ENCODE assay signal across 20 cellular contexts in genomic region chr1:63857478-63857877, GRCh38.
"Had no signal": no experiment of that assay in that cellular context is flagged by ENCODE, and none has a peak within 500 bp of the region (broad histone marks: within the 10 kb centered on the region; RNA-seq: fewer than 3 reads in every experiment).

No MANE protein-coding gene starts in this region.

- DNase-seq: effector memory CD4-positive, alpha-beta T cell; glutamatergic neuron; lower lobe of right lung; midbrain; naive B cell; retina; sigmoid colon; small intestine; stimulated activated CD4-positive, alpha-beta T cell treated with anti-CD3 and anti-CD28 coated beads, Interleukin-12 subunit alpha, Interleukin-12 subunit beta, amount 100 ng/mL, for 4 hours; stimulated activated naive CD8-positive, alpha-beta T cell treated with anti-CD3 and anti-CD28 coated beads, Interleukin-15, Interleukin-2, amounts not matched to agents 100 U/mL and 50 U/mL, for 24 hours; upper lobe of right lung had no signal

- H3K4me2 ChIP-seq: hepatocyte had no signal

- H3K4me3 ChIP-seq: gastroesophageal sphincter, hepatocyte, lower lobe of right lung, prostate gland, sigmoid colon, tibial nerve, upper lobe of right lung, vagina had no signal

- H2AFZ ChIP-seq: hepatocyte, parathyroid adenoma had no signal

- H3K4me1 ChIP-seq: lower lobe of right lung, parathyroid adenoma, prostate gland, upper lobe of right lung had no signal

- H3K27ac ChIP-seq: gastroesophageal sphincter, hepatocyte, lower lobe of right lung, parathyroid adenoma, prostate gland, sigmoid colon, tibial nerve, upper lobe of right lung, vagina had no signal

- H3K9ac ChIP-seq: parathyroid adenoma had no signal

- ATAC-seq: esophagus mucosa; gastroesophageal sphincter; lower lobe of right lung; stimulated activated naive CD8-positive, alpha-beta T cell treated with anti-CD3 and anti-CD28 coated beads, Interleukin-15, Interleukin-2, amounts not matched to agents 100 U/mL and 50 U/mL, for 24 hours; upper lobe of right lung had no signal

- H3K4me3 Mint-ChIP-seq: memory B cell, naive B cell, nephron had no signal

- H3K9me3 ChIP-seq: prostate gland, sigmoid colon, upper lobe of right lung, vagina had no signal

- H3K27me3 ChIP-seq: gastroesophageal sphincter, hepatocyte, sigmoid colon, tibial nerve, upper lobe of right lung, vagina had no signal

- H3K4me1 Mint-ChIP-seq: memory B cell, naive B cell had no signal

- H3K27ac Mint-ChIP-seq: memory B cell, nephron had no signal

- H3K36me3 ChIP-seq: gastroesophageal sphincter, lower lobe of right lung, prostate gland, sigmoid colon, upper lobe of right lung, vagina had no signal

- H3K79me2 ChIP-seq: parathyroid adenoma had no signal
